17 cellular contexts compared by ENCODE assay signal in the genomic region with DNA sequence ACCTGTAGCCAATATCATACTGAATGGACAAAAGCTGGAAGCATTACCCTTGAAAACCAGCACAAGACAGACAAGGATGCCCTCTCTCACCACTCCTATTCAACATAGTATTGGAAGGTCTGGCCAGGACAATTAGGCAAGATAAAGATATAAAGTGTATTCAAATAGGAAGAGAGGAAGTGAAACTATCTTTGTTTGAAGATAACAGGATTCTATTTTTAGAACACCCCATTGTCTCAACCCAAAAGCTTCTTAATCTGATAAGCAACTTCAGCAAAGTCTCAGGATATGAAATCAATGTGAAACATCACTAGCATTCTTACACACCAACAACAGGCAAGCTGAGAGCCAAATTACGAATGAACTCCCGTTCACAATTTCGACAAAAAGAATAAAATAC. TPM values are rescaled to one million over a fixed set of nuclear protein-coding genes. Genes with fewer than 3 reads are reported as not detected.
DNase-seq lines count a peak whose midpoint lies in the region; ATAC-seq lines count a peak whose summit lies in the region.
"Had no signal": no experiment of that assay in that cellular context is flagged by ENCODE, and none has a peak within 500 bp of the region (broad histone marks: within the 10 kb centered on the region; RNA-seq: fewer than 3 reads in every experiment).

No MANE protein-coding gene starts in this region.

- ATAC-seq in HG03571 (IDR thresholded peaks at IDR 0.05; ENCODE audit: unreplicated experiment): no peak

- DNase-seq in activated CD4-positive, alpha-beta memory T cell treated with anti-CD3 and anti-CD28 coated beads, Interleukin-2, amount 10 ng/mL, durations not matched to agents 7 days and 5 days: no peak
- no peak for DNase-seq in activated CD4-positive, alpha-beta memory T cell treated with anti-CD3 and anti-CD28 coated beads for 36 hours
- DNase-seq in NOMO-1 treated with dmso at 0.1 percent for 144 hours (lab: John Stamatoyannopoulos, UW; ENCODE audit: unreplicated experiment): peak; percentile 10
- DNase-seq in activated T-helper 1 cell treated with anti-CD3 and anti-CD28 coated beads, Interleukin-12 subunit alpha, Interleukin-12 subunit beta, Interleukin-2, Interleukin-4 antibody, amounts not matched to agents 30 ng/mL and 10 ng/mL and 1 ng/mL, durations not matched to agents 14 hours and 24 hours and 36 hours (ENCODE audit: low spot score): no peak
- DNase-seq in mucosa of gallbladder (ENCODE audit: low spot score): no peak
- DNase-seq in DMS79 (lab: John Stamatoyannopoulos, UW): no peak
- DNase-seq in medulla oblongata (ENCODE audit: extremely low spot score): no peak
- DNase-seq: COR-L47, EL, H7, NCI-H1092, NCI-H146, NCI-H2081 treated with DMSO at 0.1 percent for 48 hours, NCI-H524, SHP77 treated with DMSO at 0.1 percent for 48 hours had no signal

- H3K27me3 Mint-ChIP-seq in activated CD4-positive, alpha-beta memory T cell treated with anti-CD3 and anti-CD28 coated beads, Interleukin-2, amount 10 ng/mL, durations not matched to agents 7 days and 5 days: peaks cover 26% of the 10 kb centered on the region
- peaks cover 24% of the 10 kb centered on the region for H3K27me3 Mint-ChIP-seq in activated CD4-positive, alpha-beta memory T cell treated with anti-CD3 and anti-CD28 coated beads for 36 hours
- H3K27me3 Mint-ChIP-seq in activated T-helper 1 cell treated with anti-CD3 and anti-CD28 coated beads, Interleukin-12 subunit alpha, Interleukin-12 subunit beta, Interleukin-2, Interleukin-4 antibody, amounts not matched to agents 30 ng/mL and 10 ng/mL and 1 ng/mL, durations not matched to agents 14 hours and 24 hours and 36 hours (ENCODE audit: insufficient read depth): peaks cover 8% of the 10 kb centered on the region

- H3K4me1 Mint-ChIP-seq in activated CD4-positive, alpha-beta memory T cell treated with anti-CD3 and anti-CD28 coated beads, Interleukin-2, amount 10 ng/mL, durations not matched to agents 7 days and 5 days: peaks cover 38% of the 10 kb centered on the region
- peaks cover 14% of the 10 kb centered on the region for H3K4me1 Mint-ChIP-seq in activated CD4-positive, alpha-beta memory T cell treated with anti-CD3 and anti-CD28 coated beads for 36 hours (ENCODE audit: low read depth)
- H3K4me1 Mint-ChIP-seq in activated T-helper 1 cell treated with anti-CD3 and anti-CD28 coated beads, Interleukin-12 subunit alpha, Interleukin-12 subunit beta, Interleukin-2, Interleukin-4 antibody, amounts not matched to agents 30 ng/mL and 10 ng/mL and 1 ng/mL, durations not matched to agents 14 hours and 24 hours and 36 hours (ENCODE audit: low read depth): peaks cover 33% of the 10 kb centered on the region

- H3K27ac Mint-ChIP-seq in activated CD4-positive, alpha-beta memory T cell treated with anti-CD3 and anti-CD28 coated beads, Interleukin-2, amount 10 ng/mL, durations not matched to agents 7 days and 5 days: peak overlapping the region; percentile 9
- H3K27ac Mint-ChIP-seq in activated CD4-positive, alpha-beta memory T cell treated with anti-CD3 and anti-CD28 coated beads for 36 hours: no peak overlapping the region
- no peak overlapping the region for H3K27ac Mint-ChIP-seq in activated T-helper 1 cell treated with anti-CD3 and anti-CD28 coated beads, Interleukin-12 subunit alpha, Interleukin-12 subunit beta, Interleukin-2, Interleukin-4 antibody, amounts not matched to agents 30 ng/mL and 10 ng/mL and 1 ng/mL, durations not matched to agents 14 hours and 24 hours and 36 hours

- H3K4me3 Mint-ChIP-seq in activated CD4-positive, alpha-beta memory T cell treated with anti-CD3 and anti-CD28 coated beads, Interleukin-2, amount 10 ng/mL, durations not matched to agents 7 days and 5 days: no peak overlapping the region
- H3K4me3 Mint-ChIP-seq in activated CD4-positive, alpha-beta memory T cell treated with anti-CD3 and anti-CD28 coated beads for 36 hours: no peak overlapping the region
- H3K4me3 Mint-ChIP-seq in activated T-helper 1 cell treated with anti-CD3 and anti-CD28 coated beads, Interleukin-12 subunit alpha, Interleukin-12 subunit beta, Interleukin-2, Interleukin-4 antibody, amounts not matched to agents 30 ng/mL and 10 ng/mL and 1 ng/mL, durations not matched to agents 14 hours and 24 hours and 36 hours: peak overlapping the region; percentile 31

- H3K9me3 Mint-ChIP-seq in activated CD4-positive, alpha-beta memory T cell treated with anti-CD3 and anti-CD28 coated beads, Interleukin-2, amount 10 ng/mL, durations not matched to agents 7 days and 5 days: peaks cover 13% of the 10 kb centered on the region
- H3K9me3 Mint-ChIP-seq in activated CD4-positive, alpha-beta memory T cell treated with anti-CD3 and anti-CD28 coated beads for 36 hours: no peaks in the 10 kb centered on the region
- peaks cover 17% of the 10 kb centered on the region for H3K9me3 Mint-ChIP-seq in activated T-helper 1 cell treated with anti-CD3 and anti-CD28 coated beads, Interleukin-12 subunit alpha, Interleukin-12 subunit beta, Interleukin-2, Interleukin-4 antibody, amounts not matched to agents 30 ng/mL and 10 ng/mL and 1 ng/mL, durations not matched to agents 14 hours and 24 hours and 36 hours

- POLR2A ChIA-PET in activated CD4-positive, alpha-beta memory T cell treated with anti-CD3 and anti-CD28 coated beads, Interleukin-2, amount 10 ng/mL, durations not matched to agents 7 days and 5 days (lab: Charles Lee): no interaction called here
- POLR2A ChIA-PET in activated CD4-positive, alpha-beta memory T cell treated with anti-CD3 and anti-CD28 coated beads for 36 hours (lab: Charles Lee): no interaction called here

- intact Hi-C loops in activated CD4-positive, alpha-beta memory T cell treated with anti-CD3 and anti-CD28 coated beads for 36 hours (cut with micrococcal nuclease): no loop called here
- intact Hi-C loops in activated T-helper 1 cell treated with anti-CD3 and anti-CD28 coated beads, Interleukin-12 subunit alpha, Interleukin-12 subunit beta, Interleukin-2, Interleukin-4 antibody, amounts not matched to agents 30 ng/mL and 10 ng/mL and 1 ng/mL, durations not matched to agents 14 hours and 24 hours and 36 hours (cut with micrococcal nuclease): no loop called here

- peaks cover 8% of the 10 kb centered on the region for H3K36me3 Mint-ChIP-seq in activated CD4-positive, alpha-beta memory T cell treated with anti-CD3 and anti-CD28 coated beads, Interleukin-2, amount 10 ng/mL, durations not matched to agents 7 days and 5 days (ENCODE audit: low read depth)
- no peaks in the 10 kb centered on the region for H3K36me3 Mint-ChIP-seq in activated CD4-positive, alpha-beta memory T cell treated with anti-CD3 and anti-CD28 coated beads for 36 hours
- H3K36me3 Mint-ChIP-seq in activated T-helper 1 cell treated with anti-CD3 and anti-CD28 coated beads, Interleukin-12 subunit alpha, Interleukin-12 subunit beta, Interleukin-2, Interleukin-4 antibody, amounts not matched to agents 30 ng/mL and 10 ng/mL and 1 ng/mL, durations not matched to agents 14 hours and 24 hours and 36 hours (ENCODE audit: low read depth): no peaks in the 10 kb centered on the region
- H3K36me3 Mint-ChIP-seq: IgD-negative memory B cell had no signal

- CTCF ChIA-PET in activated CD4-positive, alpha-beta memory T cell treated with anti-CD3 and anti-CD28 coated beads, Interleukin-2, amount 10 ng/mL, durations not matched to agents 7 days and 5 days (lab: Charles Lee): no interaction called here
- CTCF ChIA-PET in activated CD4-positive, alpha-beta memory T cell treated with anti-CD3 and anti-CD28 coated beads for 36 hours (lab: Charles Lee): no interaction called here

RNA-seq across cellular contexts. Expression of gene CCNA1, which starts 17.8 kb away (rescaled TPM):
- 1 to 10 TPM; 3.5 to 3.8 TPM for total RNA-seq in activated CD4-positive, alpha-beta memory T cell treated with anti-CD3 and anti-CD28 coated beads, Interleukin-2, amount 10 ng/mL, durations not matched to agents 7 days and 5 days
- under 1 TPM; 0.62 to 0.87 TPM for total RNA-seq in activated CD4-positive, alpha-beta memory T cell treated with anti-CD3 and anti-CD28 coated beads for 36 hours
- 1.5 and 1.6 TPM in 2 replicates for total RNA-seq in activated T-helper 1 cell treated with anti-CD3 and anti-CD28 coated beads, Interleukin-12 subunit alpha, Interleukin-12 subunit beta, Interleukin-2, Interleukin-4 antibody, amounts not matched to agents 30 ng/mL and 10 ng/mL and 1 ng/mL, durations not matched to agents 14 hours and 24 hours and 36 hours
- 5.6 TPM for total RNA-seq in mucosa of gallbladder
